8 cellular contexts compared by ENCODE assay signal in genomic region chr7:26399309-26399610, GRCh38.
DNase-seq lines count a peak whose midpoint lies in the region; ATAC-seq and TF ChIP-seq lines count a peak whose summit lies in the region.

No MANE protein-coding gene starts in this region.

- H3K27ac ChIP-seq in mammary epithelial cell (ENCODE audit: insufficient read depth, low read depth, low read length) (no peak overlapping the region), substantia nigra (ENCODE audit: low read depth, low read length, poor library complexity, severe bottlenecking) (peak overlapping the region; percentile 76)

- H3K4me1 ChIP-seq in Loucy (ENCODE audit: insufficient read depth, low read length, poor library complexity, severe bottlenecking), result peaks cover 16% of the 10 kb centered on the region
- H3K4me1 ChIP-seq in mammary epithelial cell (ENCODE audit: insufficient read depth, low read length), result peaks cover 14% of the 10 kb centered on the region

- H3K4me2 ChIP-seq in Loucy (ENCODE audit: low read depth, low read length, poor library complexity, severe bottlenecking) (peak overlapping the region; percentile 91), mammary epithelial cell (ENCODE audit: insufficient read depth, low read depth, low read length) (peak overlapping the region; percentile 95)

- ATAC-seq in GM21717 (IDR thresholded peaks at IDR 0.05; ENCODE audit: unreplicated experiment), result no peak

- H3K27me3 ChIP-seq in Loucy (ENCODE audit: insufficient read depth, low read length, poor library complexity, severe bottlenecking) (no peaks in the 10 kb centered on the region), mammary epithelial cell (ENCODE audit: insufficient read depth, low read length) (no peaks in the 10 kb centered on the region)

- H2AFZ ChIP-seq in Loucy (ENCODE audit: low read length), result peak overlapping the region; percentile 95
- H2AFZ ChIP-seq in mammary epithelial cell (ENCODE audit: low read depth, low read length), result peak overlapping the region; percentile 99

- peak overlapping the region; percentile 81 for H3K9ac ChIP-seq in Loucy (ENCODE audit: low read depth, low read length, poor library complexity, severe bottlenecking)
- H3K9ac ChIP-seq in mammary epithelial cell (ENCODE audit: insufficient read depth, low read length), result no peak overlapping the region

- no peaks in the 10 kb centered on the region for H3F3A ChIP-seq in Loucy (ENCODE audit: low read depth)

- no peaks in the 10 kb centered on the region for H3K9me2 ChIP-seq in Loucy (replicated peaks; ENCODE audit: low read depth, low read length)

- H4K20me1 ChIP-seq in Loucy (ENCODE audit: insufficient read depth, low read length, poor library complexity, severe bottlenecking) (no peaks in the 10 kb centered on the region), mammary epithelial cell (ENCODE audit: insufficient read depth, low read length) (no peaks in the 10 kb centered on the region)

- intact Hi-C loops in mammary epithelial cell (cut with micrococcal nuclease), result no loop called here

- TF ChIP-seq CTCF in Loucy (conservative IDR thresholded peaks at IDR 0.05; ENCODE audit: low read length) (peak; percentile 14; the same call in 1 of the 2 replicates), mammary epithelial cell (conservative IDR thresholded peaks at IDR 0.05 in 1 of 2, IDR thresholded peaks at IDR 0.05 in 1 of 2; ENCODE audit: extremely low read depth in 1 of 2, insufficient read depth in 1 of 2, low read depth in 1 of 2, low read length in 2 of 2) (no peak)

- DNase-seq in C1 segment of cervical spinal cord (lab: John Stamatoyannopoulos, UW), result peak in 9 of 14 donors; percentile 15 to 76 (median 54)
- DNase-seq in mammary epithelial cell, result no peak
- peak; percentile 89 for DNase-seq in left kidney (ENCODE audit: low read depth, low spot score)
- DNase-seq in substantia nigra (lab: John Stamatoyannopoulos, UW), result peak in 31 of 49 donors; percentile 7 to 66 (median 29)
- no peak for DNase-seq in SKM-1 treated with dmso at 0.1 percent for 144 hours (lab: John Stamatoyannopoulos, UW; ENCODE audit: unreplicated experiment)
- DNase-seq in AML-193 (lab: John Stamatoyannopoulos, UW), result no peak

- H3K4me3 ChIP-seq in Loucy (ENCODE audit: low read length, poor library complexity, severe bottlenecking), result peak overlapping the region; percentile 83
- H3K4me3 ChIP-seq in mammary epithelial cell (replicated peaks in 1 of 3; ENCODE audit: insufficient read depth in 1 of 3, low read depth in 2 of 3, low read length in 3 of 3), result peak overlapping the region; percentile 43 to 71 (median 59)

- BruUV-seq in mammary epithelial cell (replicated peaks; lab: Mats Ljungman, UMichigan), result no TSS peak

- in situ Hi-C loops in mammary epithelial cell (cut with MboI; ENCODE audit: low sequenced_read_pairs in 2 of 2), result no loop called here

- CTCF ChIA-PET in mammary epithelial cell (lab: Charles Lee; ENCODE audit: low non-redundant PET), result no interaction called here

- no peaks in the 10 kb centered on the region for H3K36me3 ChIP-seq in Loucy (ENCODE audit: insufficient read depth, low read length)
- no peaks in the 10 kb centered on the region for H3K36me3 ChIP-seq in mammary epithelial cell (ENCODE audit: insufficient read depth, low read length)

- peaks cover 8% of the 10 kb centered on the region; the same call in 1 of the 2 replicates for H3K79me2 ChIP-seq in Loucy (ENCODE audit: insufficient read depth, low read length)
- H3K79me2 ChIP-seq in mammary epithelial cell (ENCODE audit: insufficient read depth, low read length), result no peaks in the 10 kb centered on the region

- dilution Hi-C loops in mammary epithelial cell (cut with HindIII; ENCODE audit: low sequenced_read_pairs), result loop anchor here (10.0 kb wide), 1 partner anchor 54 kb away; no protein-coding TSS in a partner anchor

- WGBS in mammary epithelial cell (ENCODE audit: low coverage, missing lambda C conversion rate), result 7% methylated on average over 3 of the region's 3 CpGs

- H3K9me3 ChIP-seq in Loucy (ENCODE audit: insufficient read depth, low read depth, low read length), result no peaks in the 10 kb centered on the region
- H3K9me3 ChIP-seq in mammary epithelial cell (replicated peaks; ENCODE audit: insufficient read depth, low read length), result no peaks in the 10 kb centered on the region

Comparison
In these comparisons a context has a peak if more than half of its experiments do, and no peak if none do; other contexts are left out.
1. DNase-seq: peak in C1 segment of cervical spinal cord (9 of 14), left kidney (single experiment) and substantia nigra (31 of 49); none in mammary epithelial cell (single experiment), SKM-1 treated with dmso at 0.1 percent for 144 hours (single experiment) and AML-193 (0 of 2).